11 cellular contexts compared by ENCODE assay signal in the genomic region with DNA sequence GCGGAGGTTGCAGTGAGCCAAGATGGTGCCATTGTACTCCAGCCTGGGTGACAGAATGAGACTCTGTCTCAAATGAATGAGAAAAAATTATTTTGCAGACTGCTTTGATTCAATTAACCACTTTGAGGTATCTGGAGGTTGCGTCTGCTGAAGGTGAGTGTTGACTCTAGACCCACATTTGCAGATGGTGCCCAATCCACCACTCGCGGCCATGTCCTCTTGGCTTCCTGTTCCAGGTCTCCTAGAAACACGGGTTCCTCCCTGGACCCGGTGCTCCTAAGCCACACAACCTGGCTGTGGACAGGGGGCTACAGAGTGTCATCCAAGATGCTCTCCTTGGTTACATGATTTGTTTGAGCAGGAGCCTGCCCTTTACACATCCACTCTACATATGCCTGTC.
"Had no signal": no experiment of that assay in that cellular context is flagged by ENCODE, and none has a peak within 500 bp of the region (broad histone marks: within the 10 kb centered on the region; RNA-seq: fewer than 3 reads in every experiment).

No MANE protein-coding gene starts in this region.

- H3K27ac ChIP-seq: GM23248 had no signal

- ATAC-seq: GM23338, HCT116 had no signal

- H3K4me3 Mint-ChIP-seq: GM23338, H9, HFFc6 had no signal

- FAIRE-seq: H1, H54 had no signal

- H2AFZ ChIP-seq: GM23248, GM23338 had no signal

- DNase-seq: GM23248, GOT3, H7, H9, HCEC 1CT, HFFc6 had no signal

- H3K4me1 ChIP-seq: HAP-1 had no signal

- H3K36me3 ChIP-seq: HAP-1 had no signal

- H3K27ac Mint-ChIP-seq: GM23338, H9, HFFc6 had no signal

- H3K9me3 ChIP-seq: HAP-1 had no signal

- H3K4me3 ChIP-seq: GM23248, GM23338, HAP-1 had no signal

- H3K4me2 ChIP-seq: GM23338 had no signal
